In the genomic region with DNA sequence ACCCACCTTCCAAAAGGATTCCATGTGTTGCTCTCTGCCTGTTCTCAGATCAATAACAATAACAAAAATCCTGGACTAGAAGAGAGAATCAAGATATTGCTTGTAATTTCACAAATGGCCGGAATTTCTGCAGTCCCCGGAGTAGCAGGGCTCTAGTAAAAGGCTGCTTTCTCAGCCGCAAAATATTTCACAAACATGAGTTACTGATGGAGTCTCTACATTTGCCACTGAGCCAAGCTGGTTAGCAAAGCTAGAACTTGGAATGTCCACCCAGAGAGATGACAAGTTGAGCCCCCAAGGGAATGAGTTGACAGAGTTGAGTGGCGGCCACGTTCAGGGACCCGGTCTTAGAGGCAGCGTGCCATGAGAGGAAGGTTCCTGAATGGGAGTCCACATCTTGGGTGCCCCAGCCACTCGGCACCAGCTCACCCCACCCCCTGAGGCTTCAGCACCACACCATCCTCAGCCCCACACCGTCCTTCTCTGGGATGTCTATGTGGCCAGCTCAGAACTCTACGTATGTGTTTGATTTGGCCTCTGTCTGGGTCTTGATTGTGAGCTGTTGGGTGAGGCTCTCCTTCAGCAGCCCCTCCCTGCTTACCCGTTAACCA, we compare ENCODE assay signal across 18 cellular contexts. TPM values are rescaled to one million over a fixed set of nuclear protein-coding genes. Genes with fewer than 3 reads are reported as not detected.
A peak's percentile ranks its signal among the peaks of the same experiment; 100 is the strongest.
DNase-seq lines count a peak whose midpoint lies in the region; ATAC-seq and TF ChIP-seq lines count a peak whose summit lies in the region.
"Had no signal": no experiment of that assay in that cellular context is flagged by ENCODE, and none has a peak within 500 bp of the region (broad histone marks: within the 10 kb centered on the region; RNA-seq: fewer than 3 reads in every experiment).

No MANE protein-coding gene starts in this region.

- intact Hi-C loops in ascending aorta (cut with DNase I) (no loop called here), tibial artery (cut with DNase I; ENCODE audit: low total_unique reads) (no loop called here), breast epithelium (cut with DNase I; ENCODE audit: low total_unique reads) (no loop called here)

- DNase-seq in ascending aorta (ENCODE audit: low spot score in 2 of 2) (peak in 1 of 2 donors; percentile 86), tibial artery (peak; percentile 35 to 86), GDM1 (lab: John Stamatoyannopoulos, UW) (no peak), breast epithelium (ENCODE audit: low spot score in 2 of 2) (no peak)
- DNase-seq: Kasumi-1, MG63, NCI-H1048, NCI-H1436, NCI-H1930, NCI-H226, NCI-H524 treated with DMSO at 0.1 percent for 48 hours, SIG-M5 had no signal

- no peaks in the 10 kb centered on the region for H3K27me3 ChIP-seq in ascending aorta
- H3K27me3 ChIP-seq in gastroesophageal sphincter: no peaks in the 10 kb centered on the region
- H3K27me3 ChIP-seq in tibial artery: no peaks in the 10 kb centered on the region
- no peaks in the 10 kb centered on the region for H3K27me3 ChIP-seq in breast epithelium
- H3K27me3 ChIP-seq: MG63 had no signal

- H3K4me3 ChIP-seq in ascending aorta (peak overlapping the region in 1 of 2 donors; percentile 32), gastroesophageal sphincter (no peak overlapping the region), tibial artery (no peak overlapping the region), breast epithelium (no peak overlapping the region)
- H3K4me3 ChIP-seq: HAP-1, MG63 had no signal

- WGBS in gastroesophageal sphincter (ENCODE audit: low coverage in 1 of 2), 2 donors: 82 to 100% methylated on average over 3 of the region's 11 CpGs

- H3K9me3 ChIP-seq in ascending aorta: no peaks in the 10 kb centered on the region
- no peaks in the 10 kb centered on the region for H3K9me3 ChIP-seq in gastroesophageal sphincter
- H3K9me3 ChIP-seq in tibial artery: no peaks in the 10 kb centered on the region
- no peaks in the 10 kb centered on the region for H3K9me3 ChIP-seq in breast epithelium
- H3K9me3 ChIP-seq: HAP-1, MG63 had no signal

- H3K4me1 ChIP-seq in ascending aorta (peaks cover 24 to 76% of the 10 kb centered on the region in 2 donors), gastroesophageal sphincter (peaks cover 0 to 10% (median 3%) of the 10 kb centered on the region in 3 donors), tibial artery (peaks cover 0 to 69% (median 55%) of the 10 kb centered on the region in 4 donors), breast epithelium (no peaks in the 10 kb centered on the region)

- peak; percentile 8 for ATAC-seq in gastroesophageal sphincter
- ATAC-seq in GM21515 (IDR thresholded peaks at IDR 0.05; ENCODE audit: unreplicated experiment): no peak

- no peaks in the 10 kb centered on the region for H3K27me3 Mint-ChIP-seq in nephron (ENCODE audit: low read depth)

- H3K9me3 Mint-ChIP-seq in nephron: no peaks in the 10 kb centered on the region
- H3K9me3 Mint-ChIP-seq: IgD-negative memory B cell had no signal

- H3K4me1 Mint-ChIP-seq in nephron: peaks cover 42% of the 10 kb centered on the region

- TF ChIP-seq CTCF in ascending aorta (IDR thresholded peaks at IDR 0.05) (no peak), gastroesophageal sphincter (IDR thresholded peaks at IDR 0.05) (no peak), nephron (IDR thresholded peaks at IDR 0.05; ENCODE audit: unreplicated experiment in 3 of 3) (no peak), tibial artery (IDR thresholded peaks at IDR 0.05) (no peak), breast epithelium (IDR thresholded peaks at IDR 0.05) (no peak)

- peak overlapping the region; percentile 29 to 93 (median 82) for H3K27ac Mint-ChIP-seq in nephron
- H3K27ac Mint-ChIP-seq: IgD-negative memory B cell had no signal

- peaks cover 6% of the 10 kb centered on the region for H3K36me3 Mint-ChIP-seq in nephron (ENCODE audit: low read depth)
- H3K36me3 Mint-ChIP-seq: IgD-negative memory B cell had no signal

- H3K36me3 ChIP-seq in ascending aorta (peaks cover 27 to 37% of the 10 kb centered on the region in 2 donors), gastroesophageal sphincter (peaks cover 0 to 17% of the 10 kb centered on the region in 2 donors), tibial artery (peaks cover 10 to 31% (median 29%) of the 10 kb centered on the region in 3 donors), breast epithelium (no peaks in the 10 kb centered on the region)
- H3K36me3 ChIP-seq: HAP-1, MG63 had no signal

- TF ChIP-seq EP300 in gastroesophageal sphincter (IDR thresholded peaks at IDR 0.05): no peak

- peak overlapping the region; percentile 89 to 91 for H3K27ac ChIP-seq in ascending aorta
- no peak overlapping the region for H3K27ac ChIP-seq in gastroesophageal sphincter
- H3K27ac ChIP-seq in tibial artery: peak overlapping the region; percentile 70 to 71
- peak overlapping the region in 1 of 2 donors; percentile 68 for H3K27ac ChIP-seq in breast epithelium
- H3K27ac ChIP-seq: C4-2B had no signal

- TF ChIP-seq POLR2A in gastroesophageal sphincter (IDR thresholded peaks at IDR 0.05) (no peak), breast epithelium (IDR thresholded peaks at IDR 0.05) (no peak)

- no peak overlapping the region for H3K4me3 Mint-ChIP-seq in nephron
- H3K4me3 Mint-ChIP-seq: IgD-negative memory B cell had no signal

RNA-seq across cellular contexts. Expression of gene FBLN5, which starts 15.9 kb away (rescaled TPM):
- total RNA-seq in ascending aorta: 280 TPM
- total RNA-seq in gastroesophageal sphincter: 100 to 1,000 TPM in 2 of 4 donors, 10 to 100 TPM in 2; 77.7 to 186 (median 127) TPM
- total RNA-seq in breast epithelium: 100 to 1,000 TPM in 1 of 3 donors, 10 to 100 TPM in 2; 81.8 to 171 (median 83.2) TPM

Comparison
In these comparisons a context has a peak if more than half of its experiments do, and no peak if none do; other contexts are left out.
1. DNase-seq: peak in tibial artery (2 of 2); none in GDM1 (single experiment) and breast epithelium (0 of 2).
2. H3K27ac ChIP-seq: peak in ascending aorta (2 of 2) and tibial artery (2 of 2); none in gastroesophageal sphincter (0 of 4).